ENCODE assay signal across 1 cellular context in genomic region chr3:26623409-26624208, GRCh38.
TF ChIP-seq lines count a peak whose summit lies in the region.

No MANE protein-coding gene starts in this region.

TF ChIP-seq in SK-N-SH, 30 proteins besides CTCF, POLR2A, EP300 and RAD21 (continued from another document):
- TF ChIP-seq REST (IDR thresholded peaks at IDR 0.05; ENCODE audit: low read depth, low read length) (no peak), CHD2 (IDR thresholded peaks at IDR 0.05; ENCODE audit: low read length, partially characterized antibody) (no peak), GATA2 (CRISPR knock-in tag; IDR thresholded peaks at IDR 0.05) (no peak), MAX (IDR thresholded peaks at IDR 0.05; ENCODE audit: low read depth) (no peak), NRF1 (IDR thresholded peaks at IDR 0.05; ENCODE audit: low read depth, low read length) (no peak), RFX5 (IDR thresholded peaks at IDR 0.05; ENCODE audit: low read length) (no peak)
TF ChIP-seq in SK-N-SH: peak in this region for 0.
